Comparison of ENCODE assay signal across 11 cellular contexts in the genomic region with DNA sequence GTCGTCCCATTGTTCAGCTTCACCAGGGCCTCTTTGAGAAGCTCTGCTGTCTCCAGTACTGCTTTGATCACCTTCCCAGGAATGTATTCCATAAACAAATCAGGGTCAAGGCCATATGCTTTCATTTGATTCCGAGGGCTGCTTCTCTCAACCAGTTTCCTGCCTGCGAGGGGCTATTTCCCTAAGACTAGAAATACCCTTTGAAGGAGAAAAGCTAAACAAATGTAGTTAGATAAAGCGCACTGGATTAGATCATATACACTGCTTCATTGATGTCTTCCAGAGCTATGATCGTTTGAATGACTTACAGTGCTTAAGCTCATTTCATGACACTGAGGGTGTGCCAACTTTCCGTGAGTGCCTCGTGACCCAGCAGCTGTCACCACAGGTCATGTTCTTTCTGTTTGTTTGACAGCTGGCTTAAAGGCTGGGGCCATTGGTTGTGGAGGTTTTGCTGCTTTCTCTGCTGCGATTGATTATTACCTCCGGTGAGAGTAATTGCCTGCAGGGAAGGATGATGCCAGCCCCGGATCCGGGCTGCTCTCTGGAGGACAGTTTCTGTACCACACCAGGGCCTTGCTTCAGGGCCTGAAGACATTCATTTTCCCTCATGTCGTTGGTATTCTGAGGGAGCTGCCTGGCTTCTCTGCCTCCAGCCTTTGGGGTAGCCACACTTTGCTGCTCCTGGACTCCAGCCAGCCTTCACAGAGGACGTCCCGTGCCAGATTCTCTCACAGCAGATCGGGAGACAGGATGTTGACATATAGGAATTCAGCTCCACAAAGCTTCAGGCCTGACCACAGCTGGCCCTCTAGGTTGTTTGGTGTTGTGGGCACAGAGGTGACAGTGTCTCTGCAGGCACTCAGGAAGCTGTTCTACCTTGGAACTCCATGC. TPM values are rescaled to one million over a fixed set of nuclear protein-coding genes. Genes with fewer than 3 reads are reported as not detected.
A peak's percentile ranks its signal among the peaks of the same experiment; 100 is the strongest.
DNase-seq lines count a peak whose midpoint lies in the region; ATAC-seq and TF ChIP-seq lines count a peak whose summit lies in the region.
"Had no signal": no experiment of that assay in that cellular context is flagged by ENCODE, and none has a peak within 500 bp of the region (broad histone marks: within the 10 kb centered on the region; RNA-seq: fewer than 3 reads in every experiment).

No MANE protein-coding gene starts in this region.

- DNase-seq in Right ventricle myocardium inferior (ENCODE audit: missing footprints) (no peak), left cardiac atrium (no peak), endothelial cell (ENCODE audit: low spot score) (no peak), lung microvascular endothelial cell (ENCODE audit: low read depth in 2 of 2) (peak; percentile 83 to 93), MG63 (no peak), T-cell (no peak), NCI-H1105 (lab: John Stamatoyannopoulos, UW) (no peak)
- DNase-seq: activated naive CD4-positive, alpha-beta T cell treated with anti-CD3 and anti-CD28 coated beads, Interleukin-2, amount 10 ng/mL, durations not matched to agents 7 days and 5 days had no signal

- POLR2A ChIA-PET in T-cell (lab: Charles Lee) = no interaction called here

- H3K36me3 Mint-ChIP-seq in endothelial cell (ENCODE audit: low read depth, unreplicated experiment) (peaks cover 38% of the 10 kb centered on the region), T-cell (peaks cover 37% of the 10 kb centered on the region)

- H3K27me3 Mint-ChIP-seq in endothelial cell (ENCODE audit: unreplicated experiment) (peaks cover 11% of the 10 kb centered on the region), T-cell (no peaks in the 10 kb centered on the region)

- H3K36me3 ChIP-seq in MG63 = peaks cover 25% of the 10 kb centered on the region

- no peak for TF ChIP-seq CTCF in endothelial cell (IDR thresholded peaks at IDR 0.05; ENCODE audit: unreplicated experiment)

- H3K4me3 Mint-ChIP-seq in endothelial cell (ENCODE audit: unreplicated experiment) (peak overlapping the region; percentile 69), T-cell (no peak overlapping the region)
- H3K4me3 Mint-ChIP-seq: activated naive CD4-positive, alpha-beta T cell treated with anti-CD3 and anti-CD28 coated beads, Interleukin-2, amount 10 ng/mL, durations not matched to agents 7 days and 5 days; T-helper 2 cell treated with Interferon-gamma antibody and Interleukin-4, amounts not matched to agents 5 μg/mL and 100 μg/mL, for 36 hours had no signal

- H3K9me3 ChIP-seq in MG63 = no peaks in the 10 kb centered on the region
- H3K9me3 ChIP-seq: BLaER1 treated with 17β-estradiol and CSF1 and Interleukin-3, amounts not matched to agents 10 nM and 100 nM had no signal

- H3K4me1 Mint-ChIP-seq in endothelial cell (ENCODE audit: unreplicated experiment) (peaks cover 59% of the 10 kb centered on the region), T-cell (peaks cover 30 to 35% (median 35%) of the 10 kb centered on the region in 3 donors)

- CTCF ChIA-PET in T-cell (lab: Charles Lee) = interaction anchor here in 1 of 2 donors (0.8 to 2.1 kb wide), 2 partner anchors 20 to 55 kb away, joined by 3 to 16 read pairs; no protein-coding TSS in a partner anchor

- H3K9me3 Mint-ChIP-seq in endothelial cell (ENCODE audit: unreplicated experiment) (no peaks in the 10 kb centered on the region), T-cell (no peaks in the 10 kb centered on the region)
- H3K9me3 Mint-ChIP-seq: activated naive CD4-positive, alpha-beta T cell treated with anti-CD3 and anti-CD28 coated beads, Interleukin-2, amount 10 ng/mL, durations not matched to agents 7 days and 5 days had no signal

- peak; percentile 10 for ATAC-seq in Right ventricle myocardium inferior
- no peak for ATAC-seq in left cardiac atrium
- no peak for ATAC-seq in T-cell (replicated peaks in 1 of 4)
- no peak for ATAC-seq in GM21825 (IDR thresholded peaks at IDR 0.05; ENCODE audit: unreplicated experiment)

- H3K27me3 ChIP-seq in MG63 = no peaks in the 10 kb centered on the region
- H3K27me3 ChIP-seq: BLaER1 treated with 17β-estradiol and CSF1 and Interleukin-3, amounts not matched to agents 10 nM and 100 nM had no signal

- intact Hi-C loops in Right ventricle myocardium inferior (cut with DNase I) = loop anchor here (2.0 to 5.0 kb wide), 2 partner anchors 46 to 106 kb away; no protein-coding TSS in a partner anchor
- intact Hi-C loops in left cardiac atrium (cut with DNase I) = loop anchor here in 1 of 2 donors (5.0 kb wide), 1 partner anchor 46 kb away; no protein-coding TSS in a partner anchor

- no peak overlapping the region for H3K4me3 ChIP-seq in MG63
- H3K4me3 ChIP-seq: BLaER1 treated with 17β-estradiol and CSF1 and Interleukin-3, amounts not matched to agents 10 nM and 100 nM had no signal

- H3K27ac Mint-ChIP-seq in endothelial cell (ENCODE audit: unreplicated experiment) = peak overlapping the region; percentile 61
- no peak overlapping the region for H3K27ac Mint-ChIP-seq in T-cell
- H3K27ac Mint-ChIP-seq: activated naive CD4-positive, alpha-beta T cell treated with anti-CD3 and anti-CD28 coated beads, Interleukin-2, amount 10 ng/mL, durations not matched to agents 7 days and 5 days; T-helper 2 cell treated with Interferon-gamma antibody and Interleukin-4, amounts not matched to agents 5 μg/mL and 100 μg/mL, for 36 hours had no signal

RNA-seq across cellular contexts. Expression of a gene that starts 3.9 kb away (rescaled TPM):
- total RNA-seq in Right ventricle myocardium inferior (17.3 TPM), left cardiac atrium (10 to 100 TPM; 13.2 to 15.6 TPM), endothelial cell (ENCODE audit: unreplicated experiment) (17.1 TPM), lung microvascular endothelial cell (13.3 and 15.1 TPM in 2 replicates), T-cell (10 to 100 TPM in 4 of 5 donors, 1 to 10 TPM in 1; 8.9 to 13.2 (median 11.4) TPM)
- total RNA-seq in MG63 (2014; rRNA removed; shearing (Covaris generic); ENCODE audit: low replicate concordance) = 16.0 and 22.8 TPM in 2 replicates

RNA-seq across cellular contexts. Expression of a gene that starts 21.3 kb away (rescaled TPM):
- total RNA-seq in Right ventricle myocardium inferior = 18.5 TPM
- 10 to 100 TPM; 16.7 to 20.8 TPM for total RNA-seq in left cardiac atrium
- total RNA-seq in endothelial cell (ENCODE audit: unreplicated experiment) = 53.9 TPM
- total RNA-seq in lung microvascular endothelial cell = 69.1 and 132 TPM in 2 replicates
- total RNA-seq in MG63 (2014; rRNA removed; shearing (Covaris generic); ENCODE audit: low replicate concordance) = 95.7 and 100 TPM in 2 replicates
- 1 to 10 TPM in 2 of 5 donors, under 1 TPM in 3; 0.56 to 1.3 (median 0.96) TPM for total RNA-seq in T-cell

Comparison
In these comparisons a context has a peak if more than half of its experiments do, and no peak if none do; other contexts are left out.
1. DNase-seq: peak in lung microvascular endothelial cell (2 of 2); none in Right ventricle myocardium inferior (single experiment), left cardiac atrium (single experiment), endothelial cell (single experiment), MG63 (single experiment), T-cell (0 of 34) and NCI-H1105 (single experiment).